Comparison of ENCODE assay signal across 8 cellular contexts in the genomic region with DNA sequence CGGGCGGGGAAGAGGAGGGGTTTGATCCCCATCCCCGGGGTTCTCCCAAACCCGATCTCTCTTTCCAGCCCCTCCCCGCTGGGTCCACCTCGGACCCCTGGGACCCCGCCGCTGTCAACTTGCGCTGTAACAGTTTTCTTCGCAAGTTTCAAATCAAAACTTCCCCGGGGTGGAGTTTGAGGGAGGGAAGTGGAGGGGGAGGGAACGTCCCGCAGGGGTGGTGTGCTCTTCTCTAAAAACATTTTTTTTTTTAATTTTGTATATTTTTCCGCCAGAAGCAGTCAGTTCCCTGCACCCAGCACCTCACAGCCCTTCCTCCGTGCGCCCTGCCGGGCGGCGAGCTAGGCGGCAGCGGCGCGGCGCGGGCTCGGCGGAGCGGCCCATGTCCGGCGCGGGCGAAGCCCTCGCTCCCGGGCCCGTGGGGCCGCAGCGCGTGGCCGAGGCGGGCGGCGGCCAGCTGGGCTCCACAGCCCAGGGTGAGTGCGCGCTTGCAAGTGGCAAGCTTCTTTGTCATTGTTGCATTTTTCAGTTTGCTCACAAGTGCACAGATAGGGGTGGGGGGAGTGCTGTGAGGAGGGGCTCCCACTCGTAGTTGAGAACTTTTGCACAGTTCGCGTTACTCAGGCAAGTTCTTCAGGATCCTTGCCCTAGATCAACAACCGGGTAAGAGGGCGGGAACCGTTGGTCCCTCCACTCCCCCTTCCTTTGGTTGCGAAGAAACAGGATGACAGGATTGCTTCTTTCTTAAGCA. TPM values are rescaled to one million over a fixed set of nuclear protein-coding genes. Genes with fewer than 3 reads are reported as not detected.
DNase-seq lines count a peak whose midpoint lies in the region; ATAC-seq, FAIRE-seq and TF ChIP-seq lines count a peak whose summit lies in the region.

No MANE protein-coding gene starts in this region.

- peaks cover 45% of the 10 kb centered on the region for H3K79me2 ChIP-seq in osteoblast (ENCODE audit: insufficient read depth, low read length)

- peak; percentile 24 for ATAC-seq in HG02870 (IDR thresholded peaks at IDR 0.05; ENCODE audit: unreplicated experiment)
- ATAC-seq in activated T-helper 17 cell treated with anti-CD3 and anti-CD28 coated beads, Interleukin-2, amount 50 U/mL, for 72 hours (replicated peaks) = peak; percentile 46

- H3K4me3 Mint-ChIP-seq in activated T-helper 17 cell treated with anti-CD3 and anti-CD28 coated beads, Interleukin-2, amount 50 U/mL, for 72 hours = peak overlapping the region; percentile 99

- peaks cover 53% of the 10 kb centered on the region for H3K36me3 Mint-ChIP-seq in activated T-helper 17 cell treated with anti-CD3 and anti-CD28 coated beads, Interleukin-2, amount 50 U/mL, for 72 hours (ENCODE audit: low read depth)

- H2AFZ ChIP-seq in osteoblast (ENCODE audit: low read length) = peak overlapping the region; percentile 84

- H3K4me2 ChIP-seq in osteoblast (ENCODE audit: insufficient read depth, low read length) = peak overlapping the region; percentile 94

- under 1% methylated on average over 51 of the region's 51 CpGs for WGBS in urinary bladder

- H3K9ac ChIP-seq in NT2/D1 (ENCODE audit: insufficient read length, low read depth) = peak overlapping the region; percentile 71

- FAIRE-seq in frontal cortex (lab: Jason Lieb, UNC) = no peak

- H3K36me3 ChIP-seq in NT2/D1 (ENCODE audit: insufficient read depth, insufficient read length, low read length) (peaks cover 2% of the 10 kb centered on the region), osteoblast (ENCODE audit: insufficient read depth, low read length) (no peaks in the 10 kb centered on the region), urinary bladder (ENCODE audit: insufficient read depth) (no peaks in the 10 kb centered on the region)

- H3K27me3 ChIP-seq in NT2/D1 (ENCODE audit: insufficient read depth, insufficient read length) (peaks cover 5% of the 10 kb centered on the region), osteoblast (ENCODE audit: insufficient read depth, low read length) (no peaks in the 10 kb centered on the region)

- H3K4me3 ChIP-seq in NT2/D1 (ENCODE audit: insufficient read length, low read depth) (peak overlapping the region; percentile 56), osteoblast (ENCODE audit: insufficient read depth, low read length) (peak overlapping the region; percentile 84), urinary bladder (ENCODE audit: low read depth, low read length) (peak overlapping the region; percentile 73)

- H4K20me1 ChIP-seq in osteoblast (ENCODE audit: insufficient read depth, low read length) = no peaks in the 10 kb centered on the region

- no peaks in the 10 kb centered on the region for H3K4me1 ChIP-seq in NT2/D1 (ENCODE audit: insufficient read depth, insufficient read length)
- H3K4me1 ChIP-seq in osteoblast (ENCODE audit: insufficient read depth, low read length) = peaks cover 13% of the 10 kb centered on the region
- peaks cover 1% of the 10 kb centered on the region for H3K4me1 ChIP-seq in urinary bladder (ENCODE audit: insufficient read depth)

- no peak for TF ChIP-seq CTCF in osteoblast (IDR thresholded peaks at IDR 0.05; ENCODE audit: extremely low read depth, low read depth, low read length)

- H3K4me1 Mint-ChIP-seq in activated T-helper 17 cell treated with anti-CD3 and anti-CD28 coated beads, Interleukin-2, amount 50 U/mL, for 72 hours = peaks cover 37% of the 10 kb centered on the region

- H3K27ac ChIP-seq in osteoblast (ENCODE audit: low read depth, low read length) (peak overlapping the region; percentile 76), urinary bladder (ENCODE audit: low read depth) (peak overlapping the region; percentile 71)

- H3K9me3 ChIP-seq in NT2/D1 (ENCODE audit: insufficient read depth, low read length) (no peaks in the 10 kb centered on the region), osteoblast (ENCODE audit: low read depth, low read length) (no peaks in the 10 kb centered on the region)

- DNase-seq in NCI-H1105 (lab: John Stamatoyannopoulos, UW) (peak; percentile 6), NCI-H1105 treated with DMSO at 0.1 percent for 48 hours (lab: John Stamatoyannopoulos, UW) (no peak), NT2/D1 (ENCODE audit: low read depth, low spot score) (no peak), frontal cortex (ENCODE audit: low spot score in 2 of 2) (peak; percentile 26 to 29), osteoblast (ENCODE audit: insufficient read length, low spot score, missing footprints) (peak; percentile 85)

- H3K27me3 Mint-ChIP-seq in activated T-helper 17 cell treated with anti-CD3 and anti-CD28 coated beads, Interleukin-2, amount 50 U/mL, for 72 hours = no peaks in the 10 kb centered on the region

- H3K27ac Mint-ChIP-seq in activated T-helper 17 cell treated with anti-CD3 and anti-CD28 coated beads, Interleukin-2, amount 50 U/mL, for 72 hours = peak overlapping the region; percentile 100

- H3K9me3 Mint-ChIP-seq in activated T-helper 17 cell treated with anti-CD3 and anti-CD28 coated beads, Interleukin-2, amount 50 U/mL, for 72 hours = no peaks in the 10 kb centered on the region

RNA-seq across cellular contexts. Expression of a gene that starts 0.9 kb away (rescaled TPM):
- total RNA-seq in activated T-helper 17 cell treated with anti-CD3 and anti-CD28 coated beads, Interleukin-2, amount 50 U/mL, for 72 hours = 10 to 100 TPM; 64.1 to 97.3 TPM
- total RNA-seq in frontal cortex = 6.1 TPM
- 68.8 and 81.3 TPM in 2 replicates for total RNA-seq in osteoblast
- total RNA-seq in urinary bladder = 69.4 TPM
- polyA plus RNA-seq in urinary bladder = 13.4 TPM

Comparison
In these comparisons a context has a peak if more than half of its experiments do, and no peak if none do; other contexts are left out.
1. DNase-seq: peak in NCI-H1105 (single experiment), frontal cortex (2 of 2) and osteoblast (single experiment); none in NCI-H1105 treated with DMSO at 0.1 percent for 48 hours (single experiment) and NT2/D1 (single experiment).
2. Peak in every context shown above with its lines, with median percentiles within 50 percentile points of each other: H3K4me3 ChIP-seq.